11 cellular contexts compared by ENCODE assay signal in genomic region chr14:64801800-64802199, GRCh38.
DNase-seq lines count a peak whose midpoint lies in the region; ATAC-seq and TF ChIP-seq lines count a peak whose summit lies in the region.
"Had no signal": no experiment of that assay in that cellular context is flagged by ENCODE, and none has a peak within 500 bp of the region (broad histone marks: within the 10 kb centered on the region; RNA-seq: fewer than 3 reads in every experiment).

No MANE protein-coding gene starts in this region.

- no peaks in the 10 kb centered on the region for H3K9me3 ChIP-seq in osteoblast (ENCODE audit: low read depth, low read length)

- no peak overlapping the region for H3K9ac ChIP-seq in KMS-11

- H3K4me1 ChIP-seq in KMS-11 (ENCODE audit: low read depth, poor library complexity, severe bottlenecking), result no peaks in the 10 kb centered on the region
- H3K4me1 ChIP-seq in osteoblast (ENCODE audit: insufficient read depth, low read length), result peaks cover 16% of the 10 kb centered on the region

- H2AFZ ChIP-seq in KMS-11 (ENCODE audit: low read depth) (no peak overlapping the region), osteoblast (ENCODE audit: low read length) (no peak overlapping the region)

- H3K36me3 ChIP-seq in KMS-11 (ENCODE audit: insufficient read depth) (no peaks in the 10 kb centered on the region), osteoblast (ENCODE audit: insufficient read depth, low read length) (no peaks in the 10 kb centered on the region)

- DNase-seq in NCI-H2196 (lab: John Stamatoyannopoulos, UW; ENCODE audit: unreplicated experiment) (peak; percentile 25), NCI-H2196 treated with DMSO at 0.1 percent for 48 hours (lab: John Stamatoyannopoulos, UW; ENCODE audit: unreplicated experiment) (no peak), cerebellar cortex (ENCODE audit: low spot score) (peak; percentile 66), osteoblast (ENCODE audit: insufficient read length, low spot score, missing footprints) (no peak), NCI-H2107 treated with DMSO at 0.1 percent for 48 hours (lab: John Stamatoyannopoulos, UW; ENCODE audit: unreplicated experiment) (no peak), GF-D8 (lab: John Stamatoyannopoulos, UW) (no peak)
- DNase-seq: effector CD8-positive, alpha-beta T cell; T-helper 17 cell; trophoblast cell had no signal

- H3K27me3 ChIP-seq in KMS-11 (ENCODE audit: insufficient read depth, low read depth) (no peaks in the 10 kb centered on the region), osteoblast (ENCODE audit: insufficient read depth, low read length) (peaks cover 16% of the 10 kb centered on the region)

- ATAC-seq in GM21515 (IDR thresholded peaks at IDR 0.05; ENCODE audit: unreplicated experiment), result no peak
- ATAC-seq: T-helper 17 cell had no signal

- H3K4me2 ChIP-seq in KMS-11, result no peak overlapping the region
- no peak overlapping the region for H3K4me2 ChIP-seq in osteoblast (ENCODE audit: insufficient read depth, low read length)

- H3K4me3 ChIP-seq in KMS-11 (IDR thresholded peaks at IDR 0.05; ENCODE audit: insufficient read depth, low read depth, low read length) (no peak overlapping the region), osteoblast (ENCODE audit: insufficient read depth, low read length) (no peak overlapping the region)

- H3K79me2 ChIP-seq in KMS-11 (ENCODE audit: insufficient read depth, low read depth) (no peaks in the 10 kb centered on the region), osteoblast (ENCODE audit: insufficient read depth, low read length) (no peaks in the 10 kb centered on the region)

- H4K20me1 ChIP-seq in KMS-11 (ENCODE audit: insufficient read depth) (no peaks in the 10 kb centered on the region), osteoblast (ENCODE audit: insufficient read depth, low read length) (no peaks in the 10 kb centered on the region)

- H3K27ac ChIP-seq in KMS-11 (no peak overlapping the region), osteoblast (ENCODE audit: low read depth, low read length) (no peak overlapping the region)

- TF ChIP-seq CTCF in KMS-11 (conservative IDR thresholded peaks at IDR 0.05; ENCODE audit: low read depth, low read length) (0 out of 2 replicates have a peak, but pooled peaks have one; percentile 12), osteoblast (IDR thresholded peaks at IDR 0.05; ENCODE audit: extremely low read depth, low read depth, low read length) (peak; percentile 52)

Comparison
In these comparisons a context has a peak if more than half of its experiments do, and no peak if none do; other contexts are left out.
1. DNase-seq: peak in NCI-H2196 (single experiment) and cerebellar cortex (single experiment); none in NCI-H2196 treated with DMSO at 0.1 percent for 48 hours (single experiment), osteoblast (single experiment), NCI-H2107 treated with DMSO at 0.1 percent for 48 hours (single experiment) and GF-D8 (single experiment).